Comparison of ENCODE assay signal across 1 cellular context in genomic region chr19:48815870-48816501, GRCh38.
TF ChIP-seq lines count a peak whose summit lies in the region.

No MANE protein-coding gene starts in this region.

TF ChIP-seq in HepG2, 621 proteins besides CTCF, POLR2A, EP300 and RAD21 (continues in another document):
- peak; percentile 97 for TF ChIP-seq THRA (CRISPR knock-in tag; IDR thresholded peaks at IDR 0.05; ENCODE audit: borderline replicate concordance)
- TF ChIP-seq BCLAF1 (IDR thresholded peaks at IDR 0.05), result no peak
- no peak for TF ChIP-seq HOXA3 (CRISPR knock-in tag; IDR thresholded peaks at IDR 0.05)
- no peak for TF ChIP-seq ZNF546 (CRISPR knock-in tag; conservative IDR thresholded peaks at IDR 0.05)
- no peak for TF ChIP-seq PRDM4 (CRISPR knock-in tag; IDR thresholded peaks at IDR 0.05; ENCODE audit: borderline replicate concordance)
- no peak for TF ChIP-seq HDAC6 (IDR thresholded peaks at IDR 0.05; ENCODE audit: low read depth, low read length)
- TF ChIP-seq ZFX (CRISPR knock-in tag; IDR thresholded peaks at IDR 0.05; ENCODE audit: low read depth), result peak; percentile 48; the same call in 1 of the 2 replicates
- TF ChIP-seq RXRB (CRISPR knock-in tag; IDR thresholded peaks at IDR 0.05; ENCODE audit: borderline replicate concordance), result peak; percentile 91
- peak; percentile 90 for TF ChIP-seq RXRA (CRISPR knock-in tag; IDR thresholded peaks at IDR 0.05)
- no peak for TF ChIP-seq TIGD3 (CRISPR knock-in tag; IDR thresholded peaks at IDR 0.05; ENCODE audit: borderline replicate concordance)
- peak; percentile 51; the same call in 1 of the 2 replicates for TF ChIP-seq PAXIP1 (CRISPR knock-in tag; conservative IDR thresholded peaks at IDR 0.05)
- TF ChIP-seq ZNF850 (CRISPR knock-in tag; conservative IDR thresholded peaks at IDR 0.05), result no peak
- no peak for TF ChIP-seq ZNF562 (CRISPR knock-in tag; IDR thresholded peaks at IDR 0.05; ENCODE audit: borderline replicate concordance)
- TF ChIP-seq KDM1A (CRISPR knock-in tag; IDR thresholded peaks at IDR 0.05), result peak; percentile 56; the same call in 1 of the 2 replicates
- no peak for TF ChIP-seq ZEB1 (IDR thresholded peaks at IDR 0.05; ENCODE audit: insufficient replicate concordance, low read depth)
- peak; percentile 74 for TF ChIP-seq TCF7 (IDR thresholded peaks at IDR 0.05; ENCODE audit: low read depth)
- no peak for TF ChIP-seq WIZ (CRISPR knock-in tag; IDR thresholded peaks at IDR 0.05)
- TF ChIP-seq ARHGAP35 (CRISPR knock-in tag; IDR thresholded peaks at IDR 0.05; ENCODE audit: borderline replicate concordance), result no peak
- peak; percentile 26; the same call in 1 of the 2 replicates for TF ChIP-seq SOX5 (CRISPR knock-in tag; IDR thresholded peaks at IDR 0.05; ENCODE audit: borderline replicate concordance)
- no peak for TF ChIP-seq GLI4 (CRISPR knock-in tag; IDR thresholded peaks at IDR 0.05; ENCODE audit: borderline replicate concordance)
- TF ChIP-seq ASH2L (IDR thresholded peaks at IDR 0.05; ENCODE audit: insufficient read length, low read depth, low read length), result peak; percentile 44
- no peak for TF ChIP-seq ZNF44 (CRISPR knock-in tag; IDR thresholded peaks at IDR 0.05)
- no peak for TF ChIP-seq MTA1 (CRISPR knock-in tag; IDR thresholded peaks at IDR 0.05; ENCODE audit: borderline replicate concordance)
- TF ChIP-seq ZNF224 (CRISPR knock-in tag; IDR thresholded peaks at IDR 0.05), result no peak
- no peak for TF ChIP-seq ADNP (CRISPR knock-in tag; IDR thresholded peaks at IDR 0.05)
- TF ChIP-seq ZNF496 (CRISPR knock-in tag; IDR thresholded peaks at IDR 0.05; ENCODE audit: insufficient replicate concordance), result no peak
- no peak for TF ChIP-seq IKZF4 (CRISPR knock-in tag; IDR thresholded peaks at IDR 0.05; ENCODE audit: borderline replicate concordance, low read depth, not compliant biosample characterization)
- TF ChIP-seq ARID3A (IDR thresholded peaks at IDR 0.05; ENCODE audit: low read depth, low read length), result peak; percentile 59; the same call in 1 of the 2 replicates
- no peak for TF ChIP-seq ZNF549 (CRISPR knock-in tag; IDR thresholded peaks at IDR 0.05)
- no peak for TF ChIP-seq ATF7 (IDR thresholded peaks at IDR 0.05)
- TF ChIP-seq ATF7 (CRISPR knock-in tag; IDR thresholded peaks at IDR 0.05), result no peak
- no peak for TF ChIP-seq MAZ (IDR thresholded peaks at IDR 0.05; ENCODE audit: borderline replicate concordance, low read depth, low read length)
- TF ChIP-seq MAZ (CRISPR knock-in tag; IDR thresholded peaks at IDR 0.05; ENCODE audit: low read depth), result no peak
- no peak for TF ChIP-seq ZBTB8A (CRISPR knock-in tag; IDR thresholded peaks at IDR 0.05; ENCODE audit: borderline replicate concordance, low read depth)
- no peak for TF ChIP-seq ZGPAT (CRISPR knock-in tag; IDR thresholded peaks at IDR 0.05)
- peak; percentile 63; the same call in 1 of the 2 replicates for TF ChIP-seq PHF21A (CRISPR knock-in tag; IDR thresholded peaks at IDR 0.05)
- TF ChIP-seq ZBTB33 (CRISPR knock-in tag; IDR thresholded peaks at IDR 0.05), result no peak
- TF ChIP-seq SSRP1 (CRISPR knock-in tag; IDR thresholded peaks at IDR 0.05), result no peak
- TF ChIP-seq ZNF253 (CRISPR knock-in tag; IDR thresholded peaks at IDR 0.05; ENCODE audit: borderline replicate concordance), result no peak
- peak; percentile 51; the same call in 1 of the 2 replicates for TF ChIP-seq NCOA2 (CRISPR knock-in tag; IDR thresholded peaks at IDR 0.05)
- 0 out of 2 replicates have a peak, but pooled peaks have one; percentile 23 for TF ChIP-seq HDAC1 (CRISPR knock-in tag; IDR thresholded peaks at IDR 0.05)
- TF ChIP-seq POGK (CRISPR knock-in tag; conservative IDR thresholded peaks at IDR 0.05), result no peak
- TF ChIP-seq ZNF225 (CRISPR knock-in tag; IDR thresholded peaks at IDR 0.05), result no peak
